In the genomic region with DNA sequence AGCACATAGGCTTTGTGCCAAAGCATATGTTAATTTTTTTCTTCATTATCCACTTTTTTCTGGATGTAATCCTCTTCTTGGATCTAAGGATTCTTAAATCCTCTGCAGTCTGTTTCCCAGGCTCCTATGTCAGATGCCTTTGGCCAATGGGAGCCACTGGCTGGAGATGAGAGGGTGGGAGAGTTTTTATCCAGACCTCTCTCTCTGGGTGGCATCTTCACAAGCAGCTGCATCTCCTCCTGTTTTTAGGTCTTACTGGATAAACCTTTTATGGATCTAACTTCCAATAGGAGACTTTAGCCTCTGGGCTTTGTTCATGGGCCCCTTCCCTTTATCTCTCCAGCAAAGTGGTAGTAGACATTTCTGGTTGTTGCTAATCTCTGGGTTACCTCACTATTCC, we compare ENCODE assay signal across 22 cellular contexts. TPM values are rescaled to one million over a fixed set of nuclear protein-coding genes. Genes with fewer than 3 reads are reported as not detected.
"Had no signal": no experiment of that assay in that cellular context is flagged by ENCODE, and none has a peak within 500 bp of the region (broad histone marks: within the 10 kb centered on the region; RNA-seq: fewer than 3 reads in every experiment).

No MANE protein-coding gene starts in this region.

- H3K9me3 Mint-ChIP-seq: immature natural killer cell; nephron; stimulated activated effector memory CD8-positive, alpha-beta T cell treated with anti-CD3 and anti-CD28 coated beads, Interleukin-12 subunit alpha, Interleukin-12 subunit beta, amount 100 ng/mL, for 72 hours had no signal

- H3K27ac Mint-ChIP-seq: immature natural killer cell; naive thymus-derived CD4-positive, alpha-beta T cell; nephron; stimulated activated effector memory CD8-positive, alpha-beta T cell treated with anti-CD3 and anti-CD28 coated beads, Interleukin-12 subunit alpha, Interleukin-12 subunit beta, amount 100 ng/mL, for 72 hours had no signal

- ATAC-seq: heart right ventricle; naive thymus-derived CD4-positive, alpha-beta T cell; stimulated activated effector memory CD8-positive, alpha-beta T cell treated with anti-CD3 and anti-CD28 coated beads, Interleukin-12 subunit alpha, Interleukin-12 subunit beta, amount 100 ng/mL, for 72 hours had no signal

- H3K4me3 Mint-ChIP-seq: immature natural killer cell; naive thymus-derived CD4-positive, alpha-beta T cell; nephron; stimulated activated effector memory CD8-positive, alpha-beta T cell treated with anti-CD3 and anti-CD28 coated beads, Interleukin-12 subunit alpha, Interleukin-12 subunit beta, amount 100 ng/mL, for 72 hours had no signal

- DNase-seq: dorsolateral prefrontal cortex; effector CD8-positive, alpha-beta T cell; foreskin melanocyte; glutamatergic neuron; heart right ventricle; hippocampal formation; immature natural killer cell; mesenchymal stem cell; midbrain; naive thymus-derived CD4-positive, alpha-beta T cell; nucleus accumbens; sigmoid colon; stimulated activated CD4-positive, alpha-beta T cell treated with anti-CD3 and anti-CD28 coated beads, Interleukin-2, amount 100 ng/mL, for 24 hours; stimulated activated CD4-positive, alpha-beta T cell treated with anti-CD3 and anti-CD28 coated beads, Interleukin-4, amount 100 ng/mL, for 24 hours; stimulated activated naive CD4-positive, alpha-beta T cell treated with Interleukin-2 at 50 U/mL for 16 hours; stomach; thyroid gland; trophoblast cell had no signal

- H3K36me3 Mint-ChIP-seq: immature natural killer cell; naive thymus-derived CD4-positive, alpha-beta T cell; stimulated activated effector memory CD8-positive, alpha-beta T cell treated with anti-CD3 and anti-CD28 coated beads, Interleukin-12 subunit alpha, Interleukin-12 subunit beta, amount 100 ng/mL, for 72 hours had no signal

- H3K4me1 Mint-ChIP-seq: immature natural killer cell; naive thymus-derived CD4-positive, alpha-beta T cell; nephron; stimulated activated effector memory CD8-positive, alpha-beta T cell treated with anti-CD3 and anti-CD28 coated beads, Interleukin-12 subunit alpha, Interleukin-12 subunit beta, amount 100 ng/mL, for 72 hours had no signal

RNA-seq across cellular contexts. Expression of gene MPPED2, which starts 22.4 kb away (rescaled TPM):
- total RNA-seq: endothelial cell of umbilical vein, osteocyte had no signal
